ENCODE assay signal across 31 cellular contexts in the genomic region with DNA sequence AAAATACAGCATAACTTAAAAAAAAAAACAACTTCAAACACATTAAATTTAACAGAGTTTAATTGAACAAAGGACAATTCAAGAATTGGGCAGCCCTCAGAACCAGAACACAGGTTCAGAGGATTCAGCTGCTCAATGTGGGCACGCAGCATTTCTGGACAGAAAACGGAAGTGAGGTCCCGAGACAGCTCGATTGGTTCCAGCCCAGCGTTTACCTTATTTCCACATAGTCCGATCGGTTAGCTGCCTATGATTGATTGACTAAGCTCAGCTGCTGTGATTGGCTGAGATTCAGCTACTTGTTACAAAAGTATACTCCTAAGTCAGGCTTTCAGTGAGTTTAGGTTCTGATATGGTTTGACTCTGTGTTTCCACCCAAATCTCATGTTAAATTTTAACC. TPM values are rescaled to one million over a fixed set of nuclear protein-coding genes. Genes with fewer than 3 reads are reported as not detected.
"Had no signal": no experiment of that assay in that cellular context is flagged by ENCODE, and none has a peak within 500 bp of the region (broad histone marks: within the 10 kb centered on the region; RNA-seq: fewer than 3 reads in every experiment).

No MANE protein-coding gene starts in this region.

- H3K9me3 Mint-ChIP-seq: dendritic cell treated with granulocyte-macrophage colony-stimulating factor and Interleukin-4, amounts not matched to agents 40 ng/mL and 50 ng/mL, for 4 days; mesothelial cell of epicardium had no signal

- H3K4me3 ChIP-seq: colonic mucosa, esophagus squamous epithelium, gastrocnemius medialis, heart right ventricle, left ventricle myocardium inferior, lower lobe of right lung, mucosa of descending colon had no signal

- H3K27me3 Mint-ChIP-seq: dendritic cell treated with granulocyte-macrophage colony-stimulating factor and Interleukin-4, amounts not matched to agents 40 ng/mL and 50 ng/mL, for 4 days; effector memory CD8-positive, alpha-beta T cell had no signal

- H3K36me3 Mint-ChIP-seq: mesothelial cell of epicardium, naive B cell had no signal

- DNase-seq: colonic mucosa; cortex of kidney; effector CD8-positive, alpha-beta T cell; effector memory CD8-positive, alpha-beta T cell; endodermal cell; erythroblast; esophagus squamous epithelium; foreskin fibroblast; foreskin melanocyte; gastrocnemius medialis; glutamatergic neuron; head of caudate nucleus; heart right ventricle; hippocampal formation; left cardiac atrium; left ventricle myocardium inferior; lower lobe of right lung; mesenchymal stem cell; mucosa of descending colon; naive B cell had no signal

- H3K4me3 Mint-ChIP-seq: dendritic cell treated with granulocyte-macrophage colony-stimulating factor and Interleukin-4, amounts not matched to agents 40 ng/mL and 50 ng/mL, for 4 days; effector memory CD8-positive, alpha-beta T cell; endodermal cell; mesothelial cell of epicardium; naive B cell had no signal

- H3K27ac Mint-ChIP-seq: dendritic cell treated with granulocyte-macrophage colony-stimulating factor and Interleukin-4, amounts not matched to agents 40 ng/mL and 50 ng/mL, for 4 days; effector memory CD8-positive, alpha-beta T cell; endodermal cell; mesothelial cell of epicardium; naive B cell had no signal

- H3K27me3 ChIP-seq: colonic mucosa, esophagus squamous epithelium, gastrocnemius medialis, heart right ventricle had no signal

- H3K36me3 ChIP-seq: colonic mucosa, esophagus squamous epithelium, gastrocnemius medialis, heart right ventricle, left ventricle myocardium inferior, lower lobe of right lung had no signal

- ATAC-seq: effector memory CD8-positive, alpha-beta T cell; esophagus mucosa; gastrocnemius medialis; heart right ventricle; left cardiac atrium; lower lobe of right lung; mucosa of descending colon had no signal

- H3K4me1 Mint-ChIP-seq: mesothelial cell of epicardium, naive B cell had no signal

- H3K4me1 ChIP-seq: colonic mucosa, esophagus squamous epithelium, gastrocnemius medialis, heart right ventricle, left ventricle myocardium inferior, lower lobe of right lung had no signal

- H3K9me3 ChIP-seq: colonic mucosa, esophagus squamous epithelium, gastrocnemius medialis, heart right ventricle, left ventricle myocardium inferior, lower lobe of right lung, mucosa of descending colon had no signal

- H3K27ac ChIP-seq: colonic mucosa, epithelial cell of prostate, esophagus squamous epithelium, gastrocnemius medialis, heart right ventricle, left ventricle myocardium inferior, lower lobe of right lung had no signal

RNA-seq across cellular contexts. Expression of gene ZP4, which starts 33.3 kb away (rescaled TPM):
- total RNA-seq: colonic mucosa, dermis microvascular lymphatic vessel endothelial cell, endodermal cell, esophagus mucosa, esophagus squamous epithelium, gastrocnemius medialis, glomerular endothelial cell, heart right ventricle, kidney epithelial cell, left cardiac atrium, left ventricle myocardium inferior, lower leg skin, lower lobe of right lung, lung microvascular endothelial cell, mesenteric fat pad, mesothelial cell of epicardium, mucosa of descending colon, myocyte had no signal
- polyA plus RNA-seq: heart right ventricle had no signal
